ENCODE assay signal across 2 cellular contexts in genomic region chr2:85725451-85725850, GRCh38.
TF ChIP-seq lines count a peak whose summit lies in the region.

No MANE protein-coding gene starts in this region.

TF ChIP-seq in liver, 16 proteins besides CTCF, POLR2A, EP300 and RAD21:
- TF ChIP-seq MAX (IDR thresholded peaks at IDR 0.05) (peak; percentile 34), YY1 (IDR thresholded peaks at IDR 0.05) (peak; percentile 61), FOXA1 (IDR thresholded peaks at IDR 0.05) (no peak), TAF1 (conservative IDR thresholded peaks at IDR 0.05) (no peak), FOXA2 (IDR thresholded peaks at IDR 0.05) (peak; percentile 23), JUND (IDR thresholded peaks at IDR 0.05) (peak in 1 of 2 donors; percentile 48), RXRA (IDR thresholded peaks at IDR 0.05) (peak; percentile 40 to 70), SP1 (IDR thresholded peaks at IDR 0.05) (peak; percentile 59), HNF4A (conservative IDR thresholded peaks at IDR 0.05) (peak; percentile 50 to 68)

TF ChIP-seq in HepG2, 621 proteins besides CTCF, POLR2A, EP300 and RAD21:
- TF ChIP-seq SIX4 (CRISPR knock-in tag; IDR thresholded peaks at IDR 0.05) = no peak
- TF ChIP-seq ZBTB25 (CRISPR knock-in tag; IDR thresholded peaks at IDR 0.05) = no peak
- TF ChIP-seq ZNF496 (CRISPR knock-in tag; IDR thresholded peaks at IDR 0.05; ENCODE audit: insufficient replicate concordance) = no peak
- no peak for TF ChIP-seq ZSCAN30 (CRISPR knock-in tag; IDR thresholded peaks at IDR 0.05)
- TF ChIP-seq JUNB (CRISPR knock-in tag; IDR thresholded peaks at IDR 0.05; ENCODE audit: borderline replicate concordance) = no peak
- no peak for TF ChIP-seq DMAP1 (CRISPR knock-in tag; IDR thresholded peaks at IDR 0.05)
- TF ChIP-seq ZMYM4 (CRISPR knock-in tag; IDR thresholded peaks at IDR 0.05) = no peak
- no peak for TF ChIP-seq HOXA3 (CRISPR knock-in tag; IDR thresholded peaks at IDR 0.05)
- TF ChIP-seq ATM (IDR thresholded peaks at IDR 0.05; ENCODE audit: borderline replicate concordance) = no peak
- TF ChIP-seq MED13 (CRISPR knock-in tag; IDR thresholded peaks at IDR 0.05) = no peak
- no peak for TF ChIP-seq ZNF335 (CRISPR knock-in tag; IDR thresholded peaks at IDR 0.05)
- no peak for TF ChIP-seq RARG (CRISPR knock-in tag; IDR thresholded peaks at IDR 0.05; ENCODE audit: low read depth)
- TF ChIP-seq ZNF609 (CRISPR knock-in tag; IDR thresholded peaks at IDR 0.05; ENCODE audit: borderline replicate concordance) = no peak
- TF ChIP-seq AGO1 (IDR thresholded peaks at IDR 0.05; ENCODE audit: low read depth, low read length, poor library complexity, severe bottlenecking) = no peak
- no peak for TF ChIP-seq ASH2L (IDR thresholded peaks at IDR 0.05; ENCODE audit: insufficient read length, low read depth, low read length)
- TF ChIP-seq STAT5B (CRISPR knock-in tag; IDR thresholded peaks at IDR 0.05) = no peak
- no peak for TF ChIP-seq MXD4 (CRISPR knock-in tag; IDR thresholded peaks at IDR 0.05)
- no peak for TF ChIP-seq SP1 (IDR thresholded peaks at IDR 0.05)
- TF ChIP-seq SP1 (CRISPR knock-in tag; IDR thresholded peaks at IDR 0.05) = no peak
